Comparison of ENCODE assay signal across 8 cellular contexts in genomic region chr17:60421273-60422161, GRCh38. TPM values are rescaled to one million over a fixed set of nuclear protein-coding genes. Genes with fewer than 3 reads are reported as not detected.
A peak's percentile ranks its signal among the peaks of the same experiment; 100 is the strongest.
DNase-seq lines count a peak whose midpoint lies in the region; ATAC-seq and TF ChIP-seq lines count a peak whose summit lies in the region.

No MANE protein-coding gene starts in this region.

- no peak overlapping the region for H2AFZ ChIP-seq in DND-41 (ENCODE audit: low read depth, low read length)
- H2AFZ ChIP-seq in KMS-11 (ENCODE audit: low read depth): peak overlapping the region; percentile 95
- peak overlapping the region; percentile 99 for H2AFZ ChIP-seq in mammary epithelial cell (ENCODE audit: low read depth, low read length)
- peak overlapping the region; percentile 90 for H2AFZ ChIP-seq in smooth muscle cell (ENCODE audit: low read depth)

- DNase-seq in DND-41: no peak
- peak; percentile 26 for DNase-seq in mammary epithelial cell
- DNase-seq in immature natural killer cell: peak; percentile 60 to 67 (median 67)
- DNase-seq in smooth muscle cell (lab: John Stamatoyannopoulos, UW; ENCODE audit: unreplicated experiment): peak; percentile 62
- DNase-seq in SJCRH30: no peak

- H3K4me1 ChIP-seq in DND-41 (ENCODE audit: insufficient read depth, low read length) (no peaks in the 10 kb centered on the region), KMS-11 (ENCODE audit: low read depth, poor library complexity, severe bottlenecking) (peaks cover 8% of the 10 kb centered on the region), mammary epithelial cell (ENCODE audit: insufficient read depth, low read length) (peaks cover 9% of the 10 kb centered on the region), smooth muscle cell (ENCODE audit: low read depth) (no peaks in the 10 kb centered on the region), SJCRH30 (no peaks in the 10 kb centered on the region)

- ATAC-seq in DND-41 (ENCODE audit: insufficient read depth, low read depth) (peak; percentile 52; the same call in 2 of the 3 replicates), GM21529 (IDR thresholded peaks at IDR 0.05; ENCODE audit: unreplicated experiment) (peak; percentile 90)

- CTCF ChIA-PET in mammary epithelial cell (lab: Charles Lee; ENCODE audit: low non-redundant PET): interaction anchor here (0.5 to 0.6 kb wide), 2 partner anchors 155 to 276 kb away, joined by 3 to 8 read pairs; no protein-coding TSS in a partner anchor

- H3K4me2 ChIP-seq in DND-41 (ENCODE audit: insufficient read depth, low read length) (no peak overlapping the region), KMS-11 (peak overlapping the region; percentile 21), mammary epithelial cell (ENCODE audit: insufficient read depth, low read depth, low read length) (peak overlapping the region; percentile 85), smooth muscle cell (peak overlapping the region; percentile 84)

- H3K4me1 Mint-ChIP-seq in immature natural killer cell: peaks cover 7 to 8% of the 10 kb centered on the region in 2 donors

- peaks cover 1 to 2% (median 2%) of the 10 kb centered on the region in 3 donors for H3K27me3 Mint-ChIP-seq in immature natural killer cell (ENCODE audit: low read depth in 3 of 3)

- H3K27me3 ChIP-seq in DND-41 (ENCODE audit: insufficient read depth, low read length, poor library complexity) (no peaks in the 10 kb centered on the region), KMS-11 (ENCODE audit: insufficient read depth, low read depth) (no peaks in the 10 kb centered on the region), mammary epithelial cell (ENCODE audit: insufficient read depth, low read length) (no peaks in the 10 kb centered on the region), smooth muscle cell (ENCODE audit: low read depth) (no peaks in the 10 kb centered on the region), SJCRH30 (no peaks in the 10 kb centered on the region)

- H3K4me3 Mint-ChIP-seq in immature natural killer cell: peak overlapping the region; percentile 69 to 87 (median 81)

- H3K36me3 ChIP-seq in DND-41 (ENCODE audit: insufficient read depth, low read length): no peaks in the 10 kb centered on the region
- no peaks in the 10 kb centered on the region for H3K36me3 ChIP-seq in KMS-11 (ENCODE audit: insufficient read depth)
- no peaks in the 10 kb centered on the region for H3K36me3 ChIP-seq in mammary epithelial cell (ENCODE audit: insufficient read depth, low read length)
- H3K36me3 ChIP-seq in smooth muscle cell (ENCODE audit: low read depth): no peaks in the 10 kb centered on the region
- no peaks in the 10 kb centered on the region for H3K36me3 ChIP-seq in SJCRH30

- H3K36me3 Mint-ChIP-seq in immature natural killer cell: no peaks in the 10 kb centered on the region

- peak overlapping the region in 5 of 6 donors; percentile 10 to 64 (median 35) for H3K27ac Mint-ChIP-seq in immature natural killer cell

- in situ Hi-C loops in mammary epithelial cell (cut with MboI; ENCODE audit: low sequenced_read_pairs in 2 of 2): no loop called here

- WGBS in mammary epithelial cell (ENCODE audit: low coverage, missing lambda C conversion rate): 25% methylated on average over 31 of the region's 66 CpGs
- WGBS in smooth muscle cell (ENCODE audit: low lambda C conversion rate): 2% methylated on average over 56 of the region's 66 CpGs

- no peak overlapping the region for H3K4me3 ChIP-seq in DND-41 (ENCODE audit: low read depth in 1 of 2, low read length in 2 of 2)
- H3K4me3 ChIP-seq in KMS-11 (IDR thresholded peaks at IDR 0.05; ENCODE audit: insufficient read depth, low read depth, low read length): no peak overlapping the region
- H3K4me3 ChIP-seq in WI38 (ENCODE audit: low read depth, low read length): peak overlapping the region; percentile 56
- peak overlapping the region; percentile 29 to 45 (median 35) for H3K4me3 ChIP-seq in mammary epithelial cell (replicated peaks in 1 of 3; ENCODE audit: insufficient read depth in 1 of 3, low read depth in 2 of 3, low read length in 3 of 3)
- H3K4me3 ChIP-seq in smooth muscle cell: peak overlapping the region; percentile 56
- H3K4me3 ChIP-seq in SJCRH30: no peak overlapping the region

- no peak overlapping the region for H3K27ac ChIP-seq in DND-41 (ENCODE audit: low read length)
- H3K27ac ChIP-seq in KMS-11: no peak overlapping the region
- H3K27ac ChIP-seq in mammary epithelial cell (ENCODE audit: insufficient read depth, low read depth, low read length): no peak overlapping the region
- no peak overlapping the region for H3K27ac ChIP-seq in smooth muscle cell (ENCODE audit: low read depth)
- H3K27ac ChIP-seq in SJCRH30: no peak overlapping the region

- no peaks in the 10 kb centered on the region for H3F3A ChIP-seq in smooth muscle cell (ENCODE audit: low read depth)

- no peaks in the 10 kb centered on the region for H3K9me3 Mint-ChIP-seq in immature natural killer cell

- TF ChIP-seq CTCF in DND-41 (IDR thresholded peaks at IDR 0.05; ENCODE audit: borderline replicate concordance, extremely low read depth, low read length, poor library complexity, severe bottlenecking) (no peak), KMS-11 (conservative IDR thresholded peaks at IDR 0.05; ENCODE audit: low read depth, low read length) (peak; percentile 98), WI38 (IDR thresholded peaks at IDR 0.05; ENCODE audit: low read depth, low read length) (peak; percentile 93), mammary epithelial cell (conservative IDR thresholded peaks at IDR 0.05 in 1 of 2, IDR thresholded peaks at IDR 0.05 in 1 of 2; ENCODE audit: extremely low read depth in 1 of 2, insufficient read depth in 1 of 2, low read depth in 1 of 2, low read length in 2 of 2) (peak; percentile 35 to 74), smooth muscle cell (IDR thresholded peaks at IDR 0.05; ENCODE audit: borderline replicate concordance, insufficient read depth, poor library complexity, severe bottlenecking) (peak; percentile 96)

- dilution Hi-C loops in mammary epithelial cell (cut with HindIII; ENCODE audit: low sequenced_read_pairs): loop anchor here (10.0 kb wide), 1 partner anchor 277 kb away; the partner anchor contains the start of gene CA4

- H3K79me2 ChIP-seq in DND-41 (ENCODE audit: insufficient read depth, low read length): no peaks in the 10 kb centered on the region
- no peaks in the 10 kb centered on the region for H3K79me2 ChIP-seq in KMS-11 (ENCODE audit: insufficient read depth, low read depth)
- no peaks in the 10 kb centered on the region for H3K79me2 ChIP-seq in mammary epithelial cell (ENCODE audit: insufficient read depth, low read length)
- H3K79me2 ChIP-seq in smooth muscle cell (ENCODE audit: low read depth): no peaks in the 10 kb centered on the region

- intact Hi-C loops in mammary epithelial cell (cut with micrococcal nuclease): loop anchor here (1.0 to 2.0 kb wide), 2 partner anchors 29 to 217 kb away; partner anchors contain the start of gene USP32

- H3K9me3 ChIP-seq in DND-41 (ENCODE audit: insufficient read depth, low read length, severe bottlenecking): no peaks in the 10 kb centered on the region
- no peaks in the 10 kb centered on the region for H3K9me3 ChIP-seq in mammary epithelial cell (replicated peaks; ENCODE audit: insufficient read depth, low read length)
- no peaks in the 10 kb centered on the region for H3K9me3 ChIP-seq in smooth muscle cell (replicated peaks; ENCODE audit: low read depth)
- no peaks in the 10 kb centered on the region for H3K9me3 ChIP-seq in SJCRH30 (replicated peaks)

- H3K9ac ChIP-seq in DND-41 (ENCODE audit: low read depth, low read length): no peak overlapping the region
- peak overlapping the region; percentile 66; the same call in 1 of the 2 replicates for H3K9ac ChIP-seq in KMS-11
- H3K9ac ChIP-seq in mammary epithelial cell (ENCODE audit: insufficient read depth, low read length): no peak overlapping the region
- H3K9ac ChIP-seq in smooth muscle cell (ENCODE audit: low read depth): peak overlapping the region; percentile 30

- BruUV-seq in mammary epithelial cell (replicated peaks; lab: Mats Ljungman, UMichigan): no TSS peak

- H4K20me1 ChIP-seq in DND-41 (ENCODE audit: insufficient read depth, low read length) (no peaks in the 10 kb centered on the region), KMS-11 (ENCODE audit: insufficient read depth) (no peaks in the 10 kb centered on the region), mammary epithelial cell (ENCODE audit: insufficient read depth, low read length) (no peaks in the 10 kb centered on the region), smooth muscle cell (ENCODE audit: low read depth) (no peaks in the 10 kb centered on the region)

RNA-seq across cellular contexts. Expression of gene CHCT1, which starts 0.8 kb away (rescaled TPM):
- total RNA-seq in mammary epithelial cell (not detected), smooth muscle cell (not detected in 2 replicates)
- polyA plus RNA-seq in mammary epithelial cell (not detected), immature natural killer cell (not detected), smooth muscle cell (0.76 TPM in 1 of 2 replicates, not detected in the other)
- not detected for polyA minus RNA-seq in mammary epithelial cell
- total RNA-seq in SJCRH30 (2014; rRNA removed; shearing (Covaris generic)): not detected in 2 replicates

RNA-seq across cellular contexts. Expression of gene USP32, which starts 29.6 kb away (rescaled TPM):
- total RNA-seq in mammary epithelial cell: 10 to 100 TPM; 56.8 to 63.0 TPM
- polyA plus RNA-seq in mammary epithelial cell: 20.3 TPM
- polyA minus RNA-seq in mammary epithelial cell: 39.0 TPM
- polyA plus RNA-seq in immature natural killer cell: 1 to 10 TPM; 4.5 to 8.1 (median 5.5) TPM
- 21.7 and 36.1 TPM in 2 replicates for total RNA-seq in smooth muscle cell
- 8.6 and 10.5 TPM in 2 replicates for polyA plus RNA-seq in smooth muscle cell
- 29.7 and 31.0 TPM in 2 replicates for total RNA-seq in SJCRH30 (2014; rRNA removed; shearing (Covaris generic))

Comparison
In these comparisons a context has a peak if more than half of its experiments do, and no peak if none do; other contexts are left out.
1. DNase-seq: peak in mammary epithelial cell (single experiment), immature natural killer cell (3 of 3) and smooth muscle cell (single experiment); none in DND-41 (single experiment) and SJCRH30 (0 of 2).
2. H3K4me3 ChIP-seq: peak in WI38 (single experiment), mammary epithelial cell (3 of 3) and smooth muscle cell (single experiment); none in DND-41 (0 of 2), KMS-11 (single experiment) and SJCRH30 (single experiment).
3. H3K9ac ChIP-seq: peak in KMS-11 (single experiment) and smooth muscle cell (single experiment); none in DND-41 (single experiment) and mammary epithelial cell (single experiment).